ENCODE assay signal across 8 cellular contexts in genomic region chr1:157170677-157171515, GRCh38. TPM values are rescaled to one million over a fixed set of nuclear protein-coding genes. Genes with fewer than 3 reads are reported as not detected.
DNase-seq lines count a peak whose midpoint lies in the region; ATAC-seq and TF ChIP-seq lines count a peak whose summit lies in the region.

No MANE protein-coding gene starts in this region.

- H3K9me2 ChIP-seq in hepatocyte (replicated peaks; ENCODE audit: insufficient read depth), result no peaks in the 10 kb centered on the region

- H2AFZ ChIP-seq in hepatocyte, result no peak overlapping the region

- no peaks in the 10 kb centered on the region for H3K36me3 Mint-ChIP-seq in activated CD8-positive, alpha-beta memory T cell treated with anti-CD3 and anti-CD28 coated beads, Interleukin-2, amount 10 ng/mL, durations not matched to agents 7 days and 5 days
- H3K36me3 Mint-ChIP-seq in stimulated activated naive B cell treated with anti-CD40 and anti-IgM and Interleukin-4, amounts not matched to agents 10 μg/mL and 1 μg/mL and 100 μg/mL, for 72 hours, result no peaks in the 10 kb centered on the region

- ATAC-seq in activated CD8-positive, alpha-beta memory T cell treated with anti-CD3 and anti-CD28 coated beads, Interleukin-2, amount 10 ng/mL, durations not matched to agents 7 days and 5 days, result no peak
- ATAC-seq in stimulated activated naive B cell treated with anti-CD40 and anti-IgM and Interleukin-4, amounts not matched to agents 10 μg/mL and 1 μg/mL and 100 μg/mL, for 72 hours (replicated peaks), result no peak

- CTCF ChIA-PET in AG04450 (lab: Charles Lee), result interaction anchor here (0.6 to 1.5 kb wide), 7 partner anchors 14 to 366 kb away, joined by 3 to 6 read pairs (median 3); no protein-coding TSS in a partner anchor
- CTCF ChIA-PET in activated CD8-positive, alpha-beta memory T cell treated with anti-CD3 and anti-CD28 coated beads, Interleukin-2, amount 10 ng/mL, durations not matched to agents 7 days and 5 days (lab: Charles Lee), result interaction anchor here (1.0 to 1.5 kb wide), 5 partner anchors 18 to 84 kb away, joined by 3 to 5 read pairs (median 3); no protein-coding TSS in a partner anchor

- H3K4me1 Mint-ChIP-seq in activated CD8-positive, alpha-beta memory T cell treated with anti-CD3 and anti-CD28 coated beads, Interleukin-2, amount 10 ng/mL, durations not matched to agents 7 days and 5 days, result no peaks in the 10 kb centered on the region
- H3K4me1 Mint-ChIP-seq in stimulated activated naive B cell treated with anti-CD40 and anti-IgM and Interleukin-4, amounts not matched to agents 10 μg/mL and 1 μg/mL and 100 μg/mL, for 72 hours, result peaks cover 17 to 36% of the 10 kb centered on the region in 2 donors

- no peaks in the 10 kb centered on the region for H3K79me2 ChIP-seq in hepatocyte

- POLR2A ChIA-PET in AG04450 (lab: Yijun Ruan, JAX), result no interaction called here

- no peak overlapping the region for H3K4me3 Mint-ChIP-seq in activated CD8-positive, alpha-beta memory T cell treated with anti-CD3 and anti-CD28 coated beads, Interleukin-2, amount 10 ng/mL, durations not matched to agents 7 days and 5 days
- H3K4me3 Mint-ChIP-seq in stimulated activated naive B cell treated with anti-CD40 and anti-IgM and Interleukin-4, amounts not matched to agents 10 μg/mL and 1 μg/mL and 100 μg/mL, for 72 hours, result no peak overlapping the region

- H3K4me1 ChIP-seq in hepatocyte (ENCODE audit: insufficient read depth), result no peaks in the 10 kb centered on the region

- no peaks in the 10 kb centered on the region for H3K9me3 Mint-ChIP-seq in activated CD8-positive, alpha-beta memory T cell treated with anti-CD3 and anti-CD28 coated beads, Interleukin-2, amount 10 ng/mL, durations not matched to agents 7 days and 5 days (ENCODE audit: low read depth)
- H3K9me3 Mint-ChIP-seq in stimulated activated naive B cell treated with anti-CD40 and anti-IgM and Interleukin-4, amounts not matched to agents 10 μg/mL and 1 μg/mL and 100 μg/mL, for 72 hours, result no peaks in the 10 kb centered on the region

- H3K4me2 ChIP-seq in hepatocyte, result no peak overlapping the region

- H3K4me3 ChIP-seq in AG04450 (ENCODE audit: low read depth, low read length) (no peak overlapping the region), GM12864 (ENCODE audit: low read depth, low read length) (no peak overlapping the region), hepatocyte (no peak overlapping the region)

- no peak overlapping the region for H3K27ac Mint-ChIP-seq in activated CD8-positive, alpha-beta memory T cell treated with anti-CD3 and anti-CD28 coated beads, Interleukin-2, amount 10 ng/mL, durations not matched to agents 7 days and 5 days
- no peak overlapping the region for H3K27ac Mint-ChIP-seq in stimulated activated naive B cell treated with anti-CD40 and anti-IgM and Interleukin-4, amounts not matched to agents 10 μg/mL and 1 μg/mL and 100 μg/mL, for 72 hours

- H3K27me3 ChIP-seq in AG04450 (ENCODE audit: control insufficient read depth, insufficient read depth, low read length) (peaks cover 41% of the 10 kb centered on the region), hepatocyte (no peaks in the 10 kb centered on the region)

- H3K36me3 ChIP-seq in hepatocyte (replicated peaks; ENCODE audit: insufficient read depth, low read depth), result no peaks in the 10 kb centered on the region

- H3K9me3 ChIP-seq in AG04450 (ENCODE audit: control insufficient read depth, insufficient read depth, low read length), result no peaks in the 10 kb centered on the region; the same call in 1 of the 2 replicates
- H3K9me3 ChIP-seq in hepatocyte (ENCODE audit: low read depth), result no peaks in the 10 kb centered on the region

- no peaks in the 10 kb centered on the region for H4K20me1 ChIP-seq in hepatocyte (ENCODE audit: insufficient read depth, poor library complexity, severe bottlenecking)

- TF ChIP-seq CTCF in AG04450 (IDR thresholded peaks at IDR 0.05; ENCODE audit: low read depth, low read length) (peak; percentile 60), GM12864 (IDR thresholded peaks at IDR 0.05; ENCODE audit: low read depth, low read length, missing control alignments) (peak; percentile 64), hepatocyte (IDR thresholded peaks at IDR 0.05; ENCODE audit: poor library complexity) (peak; percentile 53)

- peaks cover 20% of the 10 kb centered on the region for H3K27me3 Mint-ChIP-seq in activated CD8-positive, alpha-beta memory T cell treated with anti-CD3 and anti-CD28 coated beads, Interleukin-2, amount 10 ng/mL, durations not matched to agents 7 days and 5 days
- peaks cover 32% of the 10 kb centered on the region in 2 donors for H3K27me3 Mint-ChIP-seq in stimulated activated naive B cell treated with anti-CD40 and anti-IgM and Interleukin-4, amounts not matched to agents 10 μg/mL and 1 μg/mL and 100 μg/mL, for 72 hours

- H3K27ac ChIP-seq in AG04450 (ENCODE audit: low read depth, low read length), result no peak overlapping the region
- H3K27ac ChIP-seq in hepatocyte, result no peak overlapping the region

- DNase-seq in AG04450 (ENCODE audit: low read depth, low spot score) (no peak), GM12864 (ENCODE audit: low read depth) (no peak), NCI-H510A treated with DMSO at 0.1 percent for 48 hours (lab: John Stamatoyannopoulos, UW) (peak; percentile 81), hepatocyte (ENCODE audit: low spot score) (peak; percentile 58), medulla oblongata (ENCODE audit: extremely low spot score) (no peak), Ammon's horn (ENCODE audit: low spot score) (no peak)
- DNase-seq in activated CD8-positive, alpha-beta memory T cell treated with anti-CD3 and anti-CD28 coated beads, Interleukin-2, amount 10 ng/mL, durations not matched to agents 7 days and 5 days, result peak; percentile 63
- DNase-seq in stimulated activated naive B cell treated with anti-CD40 and anti-IgM and Interleukin-4, amounts not matched to agents 10 μg/mL and 1 μg/mL and 100 μg/mL, for 72 hours, result peak; percentile 31

- 78% methylated on average over 22 of the region's 22 CpGs for WGBS in hepatocyte (ENCODE audit: low lambda C conversion rate, missing lambda C conversion rate)

RNA-seq across cellular contexts. Expression of gene ETV3, which starts 32.7 kb away (rescaled TPM):
- polyA plus RNA-seq in AG04450 (2011; rRNA removed), result 9.2 and 10.0 TPM in 2 replicates
- 34.5 and 37.8 TPM in 2 replicates for polyA minus RNA-seq in AG04450 (2011; rRNA and poly(A)+ RNA removed)
- total RNA-seq in activated CD8-positive, alpha-beta memory T cell treated with anti-CD3 and anti-CD28 coated beads, Interleukin-2, amount 10 ng/mL, durations not matched to agents 7 days and 5 days, result 10 to 100 TPM; 27.8 to 32.8 TPM
- total RNA-seq in hepatocyte, result 17.6 and 18.3 TPM in 2 replicates
- 8.0 and 8.4 TPM in 2 replicates for polyA plus RNA-seq in hepatocyte

Comparison
In these comparisons a context has a peak if more than half of its experiments do, and no peak if none do; other contexts are left out.
1. DNase-seq: peak in NCI-H510A treated with DMSO at 0.1 percent for 48 hours (single experiment), activated CD8-positive, alpha-beta memory T cell treated with anti-CD3 and anti-CD28 coated beads, Interleukin-2, amount 10 ng/mL, durations not matched to agents 7 days and 5 days (single experiment), hepatocyte (single experiment) and stimulated activated naive B cell treated with anti-CD40 and anti-IgM and Interleukin-4, amounts not matched to agents 10 μg/mL and 1 μg/mL and 100 μg/mL, for 72 hours (single experiment); none in AG04450 (single experiment), GM12864 (single experiment), medulla oblongata (single experiment) and Ammon's horn (single experiment).
2. Peak in every context shown above with its lines, with median percentiles within 50 percentile points of each other: CTCF ChIP-seq.